8 cellular contexts compared by ENCODE assay signal in genomic region chr19:2042485-2043268, GRCh38. TPM values are rescaled to one million over a fixed set of nuclear protein-coding genes. Genes with fewer than 3 reads are reported as not detected.
DNase-seq lines count a peak whose midpoint lies in the region; ATAC-seq and TF ChIP-seq lines count a peak whose summit lies in the region.

No MANE protein-coding gene starts in this region.

- peaks cover 11% of the 10 kb centered on the region for H3K79me2 ChIP-seq in SU-DHL-6 (ENCODE audit: insufficient read depth, low read length)

- peak overlapping the region; percentile 49 for H3K9ac ChIP-seq in SU-DHL-6 (ENCODE audit: low read length)

- TF ChIP-seq CTCF in SU-DHL-6 (IDR thresholded peaks at IDR 0.05; ENCODE audit: insufficient read depth, low read length, poor library complexity, severe bottlenecking) (no peak), glutamatergic neuron (IDR thresholded peaks at IDR 0.05; ENCODE audit: partially characterized antibody, unreplicated experiment) (no peak), spleen (IDR thresholded peaks at IDR 0.05 in 8 of 11, conservative IDR thresholded peaks at IDR 0.05 in 3 of 11) (no peak)

- H3K4me3 ChIP-seq in SU-DHL-6 (ENCODE audit: insufficient read depth, low read length, poor library complexity, severe bottlenecking) (peak overlapping the region; percentile 41), spleen (peak overlapping the region in 7 of 8 donors; percentile 17 to 68 (median 29))

- H3K27ac ChIP-seq in SU-DHL-6 (ENCODE audit: low read depth, low read length) = peak overlapping the region; percentile 69
- H3K27ac ChIP-seq in spleen = peak overlapping the region; percentile 83 to 100 (median 96)

- H3K9me3 ChIP-seq in SU-DHL-6 (ENCODE audit: insufficient read depth, low read length) = no peaks in the 10 kb centered on the region
- H3K9me3 ChIP-seq in spleen = no peaks in the 10 kb centered on the region

- H3K9me2 ChIP-seq in SU-DHL-6 (replicated peaks; ENCODE audit: insufficient read depth, low read length) = no peaks in the 10 kb centered on the region

- H3K36me3 ChIP-seq in SU-DHL-6 (ENCODE audit: low read length) (no peaks in the 10 kb centered on the region), spleen (peaks cover 0 to 99% (median 84%) of the 10 kb centered on the region in 6 donors)

- H3K27me3 Mint-ChIP-seq in glutamatergic neuron (ENCODE audit: unreplicated experiment) = peaks cover 3% of the 10 kb centered on the region

- peaks cover 76 to 100% (median 98%) of the 10 kb centered on the region in 6 donors for H3K4me1 ChIP-seq in spleen

- peak overlapping the region; percentile 54 for H3K4me2 ChIP-seq in SU-DHL-6 (ENCODE audit: low read depth, low read length, poor library complexity, severe bottlenecking)

- H2AFZ ChIP-seq in SU-DHL-6 (ENCODE audit: low read depth, low read length, severe bottlenecking) = no peak overlapping the region

- no peaks in the 10 kb centered on the region for H3K27me3 ChIP-seq in SU-DHL-6 (ENCODE audit: low read length)
- H3K27me3 ChIP-seq in spleen (replicated peaks in 1 of 7) = no peaks in the 10 kb centered on the region

- peaks cover 2% of the 10 kb centered on the region; the same call in 1 of the 2 replicates for H4K20me1 ChIP-seq in SU-DHL-6 (ENCODE audit: low read depth, low read length)

- H3K36me3 Mint-ChIP-seq in glutamatergic neuron (ENCODE audit: unreplicated experiment) = no peaks in the 10 kb centered on the region

- 31 to 44% (median 38%) methylated on average over 16 to 30 of the region's 30 CpGs for WGBS in spleen, 5 donors

- ATAC-seq in GM21723 (IDR thresholded peaks at IDR 0.05; ENCODE audit: unreplicated experiment) (peak; percentile 6), GM21786 (IDR thresholded peaks at IDR 0.05; ENCODE audit: unreplicated experiment) (no peak)

- peaks cover 10% of the 10 kb centered on the region; the same call in 1 of the 2 replicates for H3F3A ChIP-seq in SU-DHL-6 (ENCODE audit: insufficient read depth)

- no peak for TF ChIP-seq POLR2A in spleen (IDR thresholded peaks at IDR 0.05)

- H3K4me3 Mint-ChIP-seq in glutamatergic neuron (ENCODE audit: unreplicated experiment) = no peak overlapping the region

- peak overlapping the region; percentile 52 for H3K27ac Mint-ChIP-seq in glutamatergic neuron (ENCODE audit: unreplicated experiment)

- DNase-seq in glutamatergic neuron = peak; percentile 18
- peak; percentile 89 for DNase-seq in spleen
- DNase-seq in stimulated activated naive CD4-positive, alpha-beta T cell treated with Interleukin-2 at 50 U/mL for 16 hours (lab: John Stamatoyannopoulos, UW) = no peak
- DNase-seq in NCI-H2171 (lab: John Stamatoyannopoulos, UW) = no peak
- DNase-seq in medulla oblongata (ENCODE audit: extremely low spot score) = no peak

- H3K9me3 Mint-ChIP-seq in glutamatergic neuron (ENCODE audit: unreplicated experiment) = peaks cover 2% of the 10 kb centered on the region

- H3K4me1 Mint-ChIP-seq in glutamatergic neuron (ENCODE audit: low read depth, unreplicated experiment) = peaks cover 3% of the 10 kb centered on the region

- intact Hi-C loops in spleen (cut with DNase I; ENCODE audit: low total_unique reads) = no loop called here

RNA-seq across cellular contexts. Expression of gene MKNK2, which starts 8.4 kb away (rescaled TPM):
- total RNA-seq in glutamatergic neuron (ENCODE audit: unreplicated experiment) (149 TPM), spleen (100 to 1,000 TPM; 212 to 389 (median 265) TPM)
- polyA plus RNA-seq in spleen = 100 to 1,000 TPM in 1 of 3 donors, 10 to 100 TPM in 2; 88.2 to 154 (median 90.0) TPM

RNA-seq across cellular contexts. Expression of gene BTBD2, which starts 27.2 kb away (rescaled TPM):
- 70.4 TPM for total RNA-seq in glutamatergic neuron (ENCODE audit: unreplicated experiment)
- total RNA-seq in spleen = 10 to 100 TPM; 47.6 to 77.1 (median 65.5) TPM
- polyA plus RNA-seq in spleen = 10 to 100 TPM; 29.1 to 53.0 (median 31.2) TPM

RNA-seq across cellular contexts. Expression of gene MOB3A, which starts 53.4 kb away (rescaled TPM):
- total RNA-seq in glutamatergic neuron (ENCODE audit: unreplicated experiment) (66.0 TPM), spleen (100 to 1,000 TPM in 5 of 7 donors, 10 to 100 TPM in 2; 80.8 to 161 (median 124) TPM)
- 10 to 100 TPM; 24.2 to 48.7 (median 37.6) TPM for polyA plus RNA-seq in spleen

RNA-seq across cellular contexts. Expression of gene IZUMO4, which starts 54.0 kb away (rescaled TPM):
- total RNA-seq in glutamatergic neuron (ENCODE audit: unreplicated experiment) = 10.6 TPM
- 1 to 10 TPM; 1.9 to 5.8 (median 3.7) TPM for total RNA-seq in spleen
- 10 to 100 TPM; 13.6 to 25.9 (median 16.7) TPM for polyA plus RNA-seq in spleen

Comparison
In these comparisons a context has a peak if more than half of its experiments do, and no peak if none do; other contexts are left out.
1. DNase-seq: peak in glutamatergic neuron (single experiment) and spleen (single experiment); none in stimulated activated naive CD4-positive, alpha-beta T cell treated with Interleukin-2 at 50 U/mL for 16 hours (single experiment), NCI-H2171 (single experiment) and medulla oblongata (single experiment).